In genomic region chr10:78335691-78336401, GRCh38 we compare ENCODE assay signal across 11 cellular contexts.
A peak's percentile ranks its signal among the peaks of the same experiment; 100 is the strongest.
DNase-seq lines count a peak whose midpoint lies in the region; ATAC-seq, FAIRE-seq and TF ChIP-seq lines count a peak whose summit lies in the region.
"Had no signal": no experiment of that assay in that cellular context is flagged by ENCODE, and none has a peak within 500 bp of the region (broad histone marks: within the 10 kb centered on the region; RNA-seq: fewer than 3 reads in every experiment).

No MANE protein-coding gene starts in this region.

- peak; percentile 71 for TF ChIP-seq POLR2A in endothelial cell of umbilical vein (IDR thresholded peaks at IDR 0.05; ENCODE audit: low read depth, low read length)

- CTCF ChIA-PET in activated naive CD4-positive, alpha-beta T cell treated with anti-CD3 and anti-CD28 coated beads, Interleukin-2, amount 10 ng/mL, durations not matched to agents 7 days and 5 days (lab: Charles Lee), result no interaction called here
- CTCF ChIA-PET in endothelial cell of umbilical vein (lab: Charles Lee), result interaction anchor here (0.9 to 1.7 kb wide), 9 partner anchors 17 to 321 kb away, joined by 3 to 12 read pairs (median 4); no protein-coding TSS in a partner anchor
- CTCF ChIA-PET in activated CD4-positive, alpha-beta memory T cell treated with anti-CD3 and anti-CD28 coated beads for 36 hours (lab: Charles Lee), result no interaction called here

- peaks cover 1% of the 10 kb centered on the region for H3K9me3 Mint-ChIP-seq in activated naive CD4-positive, alpha-beta T cell treated with anti-CD3 and anti-CD28 coated beads, Interleukin-2, amount 10 ng/mL, durations not matched to agents 7 days and 5 days
- no peaks in the 10 kb centered on the region for H3K9me3 Mint-ChIP-seq in activated CD4-positive, alpha-beta memory T cell treated with anti-CD3 and anti-CD28 coated beads for 36 hours
- H3K9me3 Mint-ChIP-seq: activated naive CD4-positive, alpha-beta T cell treated with anti-CD3 and anti-CD28 coated beads for 36 hours had no signal

- H3K27me3 ChIP-seq in endothelial cell of umbilical vein (ENCODE audit: control insufficient read depth in 2 of 2, insufficient read depth in 2 of 2, low read length in 2 of 2) (no peaks in the 10 kb centered on the region), H7 (ENCODE audit: control insufficient read depth, insufficient read depth, low read length) (no peaks in the 10 kb centered on the region)

- H3K4me1 Mint-ChIP-seq in activated naive CD4-positive, alpha-beta T cell treated with anti-CD3 and anti-CD28 coated beads, Interleukin-2, amount 10 ng/mL, durations not matched to agents 7 days and 5 days, result no peaks in the 10 kb centered on the region
- peaks cover 3% of the 10 kb centered on the region for H3K4me1 Mint-ChIP-seq in T-helper 17 cell
- H3K4me1 Mint-ChIP-seq in activated CD4-positive, alpha-beta memory T cell treated with anti-CD3 and anti-CD28 coated beads for 36 hours (ENCODE audit: low read depth), result no peaks in the 10 kb centered on the region

- no peaks in the 10 kb centered on the region for H3K9me1 ChIP-seq in endothelial cell of umbilical vein (replicated peaks; ENCODE audit: control insufficient read depth, extremely low read depth, insufficient read depth, low read length)

- no peaks in the 10 kb centered on the region for H3K36me3 Mint-ChIP-seq in activated naive CD4-positive, alpha-beta T cell treated with anti-CD3 and anti-CD28 coated beads, Interleukin-2, amount 10 ng/mL, durations not matched to agents 7 days and 5 days
- H3K36me3 Mint-ChIP-seq in T-helper 17 cell (ENCODE audit: low read depth), result peaks cover 12% of the 10 kb centered on the region
- H3K36me3 Mint-ChIP-seq in activated CD4-positive, alpha-beta memory T cell treated with anti-CD3 and anti-CD28 coated beads for 36 hours, result no peaks in the 10 kb centered on the region

- DNase-seq in activated naive CD4-positive, alpha-beta T cell treated with anti-CD3 and anti-CD28 coated beads, Interleukin-2, amount 10 ng/mL, durations not matched to agents 7 days and 5 days, result peak; percentile 6
- no peak for DNase-seq in activated naive CD4-positive, alpha-beta T cell treated with anti-CD3 and anti-CD28 coated beads, Interleukin-2, amount 50 U/mL, for 16 hours
- DNase-seq in endothelial cell of umbilical vein (ENCODE audit: low read depth, low spot score) (peak; percentile 87), myocyte (ENCODE audit: low read depth) (peak; percentile 83), T-helper 17 cell (no peak), H7 (no peak)
- DNase-seq in activated CD4-positive, alpha-beta memory T cell treated with anti-CD3 and anti-CD28 coated beads for 36 hours, result no peak
- DNase-seq: activated naive CD4-positive, alpha-beta T cell treated with anti-CD3 and anti-CD28 coated beads for 36 hours; glutamatergic neuron; NCI-H1694 had no signal

- H3K79me2 ChIP-seq in endothelial cell of umbilical vein (ENCODE audit: control insufficient read depth, insufficient read depth, low read length), result no peaks in the 10 kb centered on the region

- H3K9me3 ChIP-seq in endothelial cell of umbilical vein (replicated peaks; ENCODE audit: control insufficient read depth, insufficient read depth, low read length) (no peaks in the 10 kb centered on the region), T-helper 17 cell (ENCODE audit: control insufficient read depth, low read length, poor library complexity, severe bottlenecking) (no peaks in the 10 kb centered on the region)

- dilution Hi-C loops in endothelial cell of umbilical vein (cut with MboI; ENCODE audit: extremely low pct_ligation_motif_present, low sequenced_read_pairs), result no loop called here

- intact Hi-C loops in endothelial cell of umbilical vein (cut with micrococcal nuclease), result loop anchor here (1.0 kb wide), 4 partner anchors 33 to 731 kb away; no protein-coding TSS in a partner anchor
- intact Hi-C loops in activated CD4-positive, alpha-beta memory T cell treated with anti-CD3 and anti-CD28 coated beads for 36 hours (cut with micrococcal nuclease), result no loop called here

- H3K4me2 ChIP-seq in endothelial cell of umbilical vein (ENCODE audit: insufficient read depth, low read length), result no peak overlapping the region

- H3K36me3 ChIP-seq in endothelial cell of umbilical vein (ENCODE audit: control insufficient read depth in 2 of 2, extremely low read depth in 1 of 2, insufficient read depth in 2 of 2, low read length in 2 of 2) (no peaks in the 10 kb centered on the region), H7 (replicated peaks; ENCODE audit: control insufficient read depth, insufficient read depth, low read length) (no peaks in the 10 kb centered on the region)

- peak overlapping the region; percentile 17 for H3K9ac ChIP-seq in endothelial cell of umbilical vein (replicated peaks; ENCODE audit: extremely low read depth, insufficient read depth, low read length)

- peak; percentile 93 for FAIRE-seq in endothelial cell of umbilical vein (lab: Jason Lieb, UNC)

- ATAC-seq in T-helper 17 cell (no peak), HG02642 (IDR thresholded peaks at IDR 0.05; ENCODE audit: poor library complexity, unreplicated experiment) (no peak)

- H3K27ac Mint-ChIP-seq in activated naive CD4-positive, alpha-beta T cell treated with anti-CD3 and anti-CD28 coated beads, Interleukin-2, amount 10 ng/mL, durations not matched to agents 7 days and 5 days, result no peak overlapping the region
- no peak overlapping the region for H3K27ac Mint-ChIP-seq in T-helper 17 cell
- no peak overlapping the region for H3K27ac Mint-ChIP-seq in activated CD4-positive, alpha-beta memory T cell treated with anti-CD3 and anti-CD28 coated beads for 36 hours
- H3K27ac Mint-ChIP-seq: activated naive CD4-positive, alpha-beta T cell treated with anti-CD3 and anti-CD28 coated beads for 36 hours had no signal

- H3K4me3 ChIP-seq in endothelial cell of umbilical vein (replicated peaks in 1 of 3; ENCODE audit: insufficient read depth in 1 of 3, low read depth in 1 of 3, low read length in 3 of 3) (no peak overlapping the region), H7 (ENCODE audit: insufficient read depth, low read depth, low read length) (no peak overlapping the region)

- POLR2A ChIA-PET in endothelial cell of umbilical vein (lab: Charles Lee), result no interaction called here
- POLR2A ChIA-PET in activated CD4-positive, alpha-beta memory T cell treated with anti-CD3 and anti-CD28 coated beads for 36 hours (lab: Charles Lee), result no interaction called here

- no peak overlapping the region for H2AFZ ChIP-seq in endothelial cell of umbilical vein (ENCODE audit: low read depth, low read length)

- no TSS peak for BruUV-seq in endothelial cell of umbilical vein (replicated peaks; lab: Mats Ljungman, UMichigan)

- peaks cover 20% of the 10 kb centered on the region for H3K4me1 ChIP-seq in endothelial cell of umbilical vein (ENCODE audit: control insufficient read depth, extremely low read depth, insufficient read depth, low read length)

- H3K27me3 Mint-ChIP-seq in activated naive CD4-positive, alpha-beta T cell treated with anti-CD3 and anti-CD28 coated beads, Interleukin-2, amount 10 ng/mL, durations not matched to agents 7 days and 5 days, result peaks cover 6% of the 10 kb centered on the region
- H3K27me3 Mint-ChIP-seq in T-helper 17 cell, result peaks cover 32% of the 10 kb centered on the region
- H3K27me3 Mint-ChIP-seq in activated CD4-positive, alpha-beta memory T cell treated with anti-CD3 and anti-CD28 coated beads for 36 hours, result no peaks in the 10 kb centered on the region

- peak overlapping the region; percentile 73 for H3K27ac ChIP-seq in endothelial cell of umbilical vein (ENCODE audit: insufficient read depth, low read depth, low read length)

- no peaks in the 10 kb centered on the region for H4K20me1 ChIP-seq in endothelial cell of umbilical vein (replicated peaks; ENCODE audit: control insufficient read depth, extremely low read depth, insufficient read depth, low read length)

- no peak overlapping the region for H3K4me3 Mint-ChIP-seq in activated naive CD4-positive, alpha-beta T cell treated with anti-CD3 and anti-CD28 coated beads, Interleukin-2, amount 10 ng/mL, durations not matched to agents 7 days and 5 days
- no peak overlapping the region for H3K4me3 Mint-ChIP-seq in T-helper 17 cell
- no peak overlapping the region for H3K4me3 Mint-ChIP-seq in activated CD4-positive, alpha-beta memory T cell treated with anti-CD3 and anti-CD28 coated beads for 36 hours
- H3K4me3 Mint-ChIP-seq: activated naive CD4-positive, alpha-beta T cell treated with anti-CD3 and anti-CD28 coated beads for 36 hours had no signal

- no peak for TF ChIP-seq CTCF in endothelial cell of umbilical vein (IDR thresholded peaks at IDR 0.05; ENCODE audit: extremely low read depth in 1 of 2, insufficient read depth in 1 of 2, low read depth in 1 of 2, low read length in 2 of 2)

TF ChIP-seq in endothelial cell of umbilical vein, 7 proteins besides CTCF, POLR2A, EP300 and RAD21:
- peak; percentile 97 for TF ChIP-seq POLR2AphosphoS5 (IDR thresholded peaks at IDR 0.05; ENCODE audit: insufficient read depth, low read depth, low read length)
- peak; percentile 9 for TF ChIP-seq MAX (IDR thresholded peaks at IDR 0.05; ENCODE audit: insufficient read depth, insufficient read length)
- TF ChIP-seq GATA2 (IDR thresholded peaks at IDR 0.05; ENCODE audit: insufficient read depth, insufficient read length, low read depth, low read length), result peak; percentile 85
- TF ChIP-seq MYC (IDR thresholded peaks at IDR 0.05; ENCODE audit: low read depth, low read length), result peak; percentile 10
- peak; percentile 94 for TF ChIP-seq FOS (IDR thresholded peaks at IDR 0.05; ENCODE audit: borderline replicate concordance, insufficient read depth, low read length)
- TF ChIP-seq JUN (IDR thresholded peaks at IDR 0.05; ENCODE audit: borderline replicate concordance, insufficient read depth, insufficient read length, low read depth), result peak; percentile 49
- TF ChIP-seq EZH2 (IDR thresholded peaks at IDR 0.05; ENCODE audit: borderline replicate concordance, low read depth, low read length, severe bottlenecking), result no peak

Comparison
In these comparisons a context has a peak if more than half of its experiments do, and no peak if none do; other contexts are left out.
1. DNase-seq: peak in activated naive CD4-positive, alpha-beta T cell treated with anti-CD3 and anti-CD28 coated beads, Interleukin-2, amount 10 ng/mL, durations not matched to agents 7 days and 5 days (single experiment), endothelial cell of umbilical vein (single experiment) and myocyte (single experiment); none in activated naive CD4-positive, alpha-beta T cell treated with anti-CD3 and anti-CD28 coated beads, Interleukin-2, amount 50 U/mL, for 16 hours (single experiment), T-helper 17 cell (0 of 3), H7 (single experiment) and activated CD4-positive, alpha-beta memory T cell treated with anti-CD3 and anti-CD28 coated beads for 36 hours (single experiment).